Comparison of ENCODE assay signal across 20 cellular contexts in the genomic region with DNA sequence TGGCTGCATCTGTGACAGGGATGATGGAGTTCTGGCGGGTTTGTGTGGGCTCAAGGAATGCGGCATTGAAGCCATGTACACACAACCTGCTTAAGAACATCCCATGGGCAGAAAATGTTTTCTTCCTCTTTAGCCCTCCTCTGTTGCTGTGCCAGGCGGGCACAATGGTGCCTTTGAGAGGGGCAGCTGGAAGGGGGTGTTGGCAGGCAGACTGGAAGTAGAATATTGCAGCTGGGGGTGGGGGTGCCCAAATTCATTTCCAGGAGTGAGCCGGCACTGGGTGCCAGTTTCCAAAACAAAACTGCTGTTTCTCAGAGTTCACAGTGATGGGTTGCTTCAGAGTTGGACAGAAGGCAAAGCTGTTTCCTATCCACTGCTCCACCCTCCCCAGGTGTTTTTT.
DNase-seq lines count a peak whose midpoint lies in the region; ATAC-seq and TF ChIP-seq lines count a peak whose summit lies in the region.
"Had no signal": no experiment of that assay in that cellular context is flagged by ENCODE, and none has a peak within 500 bp of the region (broad histone marks: within the 10 kb centered on the region; RNA-seq: fewer than 3 reads in every experiment).

No MANE protein-coding gene starts in this region.

- H3K27me3 ChIP-seq in Peyer's patch (no peaks in the 10 kb centered on the region), esophagus squamous epithelium (peaks cover 0 to 16% (median 0%) of the 10 kb centered on the region in 4 donors)
- H3K27me3 ChIP-seq: BLaER1, SJSA1 had no signal

- no peak for ATAC-seq in HG03469 (IDR thresholded peaks at IDR 0.05; ENCODE audit: unreplicated experiment)

- H3K4me1 ChIP-seq in Peyer's patch (no peaks in the 10 kb centered on the region), esophagus squamous epithelium (no peaks in the 10 kb centered on the region)
- H3K4me1 ChIP-seq: BLaER1, SJSA1 had no signal

- intact Hi-C loops in esophagus squamous epithelium (cut with DNase I): no loop called here

- no peak overlapping the region for H3K27ac ChIP-seq in Peyer's patch
- no peak overlapping the region for H3K27ac ChIP-seq in esophagus squamous epithelium
- H3K27ac ChIP-seq: BLaER1, GM23248, SJSA1 had no signal

- H3K9me3 ChIP-seq in Peyer's patch (no peaks in the 10 kb centered on the region), esophagus squamous epithelium (no peaks in the 10 kb centered on the region)
- H3K9me3 ChIP-seq: BLaER1, HAP-1, SJSA1 had no signal

- TF ChIP-seq CTCF in Peyer's patch (IDR thresholded peaks at IDR 0.05) (no peak), esophagus squamous epithelium (IDR thresholded peaks at IDR 0.05) (no peak)

- 78 to 83% methylated on average over 2 to 4 of the region's 4 CpGs for WGBS in esophagus squamous epithelium, 2 donors

- H3K4me3 ChIP-seq in Peyer's patch (no peak overlapping the region), esophagus squamous epithelium (no peak overlapping the region)
- H3K4me3 ChIP-seq: BLaER1, GM23248, HAP-1, SJSA1 had no signal

- peak in 57 of 58 donors; percentile 2 to 89 (median 73) for DNase-seq in anterior cingulate cortex (lab: John Stamatoyannopoulos, UW)
- DNase-seq in hypothalamus (lab: John Stamatoyannopoulos, UW): peak in 49 of 51 donors; percentile 14 to 91 (median 63)
- peak; percentile 94 for DNase-seq in pons (ENCODE audit: low spot score)
- no peak for DNase-seq in HUDEP-2 (lab: John Stamatoyannopoulos, UW; ENCODE audit: unreplicated experiment in 76 of 76)
- DNase-seq in Peyer's patch: no peak
- no peak for DNase-seq in esophagus squamous epithelium (lab: John Stamatoyannopoulos, UW)
- DNase-seq: CD4-positive, alpha-beta memory T cell; DND-41; GM23248; NCI-H1105; NCI-H146; NCI-H2029; NCI-H226; NCI-H524; NCI-H774; NK-92 treated with Interleukin-12 subunit alpha and Interleukin-12 subunit beta, amount 100 ng/mL, for 24 hours had no signal

- no peak for TF ChIP-seq POLR2A in Peyer's patch (IDR thresholded peaks at IDR 0.05)
- no peak for TF ChIP-seq POLR2A in esophagus squamous epithelium (IDR thresholded peaks at IDR 0.05)

- H3K36me3 ChIP-seq in Peyer's patch: no peaks in the 10 kb centered on the region
- no peaks in the 10 kb centered on the region for H3K36me3 ChIP-seq in esophagus squamous epithelium
- H3K36me3 ChIP-seq: BLaER1, HAP-1, SJSA1 had no signal

Comparison
In these comparisons a context has a peak if more than half of its experiments do, and no peak if none do; other contexts are left out.
1. DNase-seq: peak in anterior cingulate cortex (57 of 58), hypothalamus (49 of 51) and pons (single experiment); none in HUDEP-2 (0 of 76), Peyer's patch (0 of 3) and esophagus squamous epithelium (single experiment).